1 cellular context compared by ENCODE assay signal in genomic region chr7:30699706-30700495, GRCh38.
TF ChIP-seq lines count a peak whose summit lies in the region.

No MANE protein-coding gene starts in this region.

TF ChIP-seq in GM23338, 12 proteins besides CTCF, POLR2A, EP300 and RAD21 (continued from another document):
- no peak for TF ChIP-seq ZNF462 (CRISPR knock-in tag; IDR thresholded peaks at IDR 0.05)
- no peak for TF ChIP-seq REST (IDR thresholded peaks at IDR 0.05; ENCODE audit: unreplicated experiment)
- TF ChIP-seq STAT1 (IDR thresholded peaks at IDR 0.05; ENCODE audit: unreplicated experiment): no peak
- no peak for TF ChIP-seq EZH2 (IDR thresholded peaks at IDR 0.05; ENCODE audit: low read depth, unreplicated experiment)
- no peak for TF ChIP-seq ZNF114 (CRISPR knock-in tag; IDR thresholded peaks at IDR 0.05)
- TF ChIP-seq POLR2AphosphoS5 (IDR thresholded peaks at IDR 0.05; ENCODE audit: low read depth): no peak
- no peak for TF ChIP-seq EZH2phosphoT487 (IDR thresholded peaks at IDR 0.05; ENCODE audit: unreplicated experiment)
